Comparison of ENCODE assay signal across 8 cellular contexts in the genomic region with DNA sequence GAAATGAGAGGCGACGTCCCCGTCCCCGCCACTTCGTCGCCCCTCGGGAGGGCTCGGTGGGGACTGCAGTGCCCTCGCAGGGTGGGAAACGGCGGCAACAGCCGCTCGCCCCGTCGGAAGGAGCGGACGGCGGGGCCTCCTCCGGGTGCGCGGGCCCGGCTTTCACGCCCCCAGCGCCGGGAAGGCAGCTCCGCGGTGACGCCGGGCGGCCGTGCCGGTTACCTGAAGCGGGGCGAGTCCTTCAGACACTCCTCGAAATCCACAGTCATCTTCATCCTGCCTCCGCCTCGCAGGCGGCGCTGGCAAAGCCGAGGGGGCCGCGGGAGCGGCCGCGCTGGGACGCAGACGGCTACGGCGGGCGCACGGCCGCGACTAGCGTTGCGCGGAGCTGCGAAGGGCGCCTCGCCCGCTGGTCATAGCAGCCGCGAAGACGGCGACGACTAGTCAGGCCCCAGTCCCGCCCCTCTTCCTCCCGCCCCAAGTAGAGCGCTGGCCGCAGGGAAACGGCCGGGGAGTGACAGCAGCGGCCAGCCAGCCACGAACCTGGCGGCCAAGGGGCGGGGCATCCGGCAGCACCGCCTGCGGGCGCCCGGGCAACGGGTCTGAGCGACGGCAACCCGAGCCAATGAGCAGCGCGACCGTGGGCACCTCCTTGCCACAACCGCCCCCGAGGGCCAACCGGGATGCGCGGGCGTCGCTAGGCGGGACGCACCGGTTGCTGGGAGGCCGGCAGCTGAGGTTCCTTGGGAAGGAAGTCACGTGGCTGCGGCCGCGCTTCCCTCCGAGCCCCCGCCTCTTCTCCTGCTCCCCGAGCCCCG. TPM values are rescaled to one million over a fixed set of nuclear protein-coding genes. Genes with fewer than 3 reads are reported as not detected.
DNase-seq lines count a peak whose midpoint lies in the region; ATAC-seq lines count a peak whose summit lies in the region.

A gene with protein sequence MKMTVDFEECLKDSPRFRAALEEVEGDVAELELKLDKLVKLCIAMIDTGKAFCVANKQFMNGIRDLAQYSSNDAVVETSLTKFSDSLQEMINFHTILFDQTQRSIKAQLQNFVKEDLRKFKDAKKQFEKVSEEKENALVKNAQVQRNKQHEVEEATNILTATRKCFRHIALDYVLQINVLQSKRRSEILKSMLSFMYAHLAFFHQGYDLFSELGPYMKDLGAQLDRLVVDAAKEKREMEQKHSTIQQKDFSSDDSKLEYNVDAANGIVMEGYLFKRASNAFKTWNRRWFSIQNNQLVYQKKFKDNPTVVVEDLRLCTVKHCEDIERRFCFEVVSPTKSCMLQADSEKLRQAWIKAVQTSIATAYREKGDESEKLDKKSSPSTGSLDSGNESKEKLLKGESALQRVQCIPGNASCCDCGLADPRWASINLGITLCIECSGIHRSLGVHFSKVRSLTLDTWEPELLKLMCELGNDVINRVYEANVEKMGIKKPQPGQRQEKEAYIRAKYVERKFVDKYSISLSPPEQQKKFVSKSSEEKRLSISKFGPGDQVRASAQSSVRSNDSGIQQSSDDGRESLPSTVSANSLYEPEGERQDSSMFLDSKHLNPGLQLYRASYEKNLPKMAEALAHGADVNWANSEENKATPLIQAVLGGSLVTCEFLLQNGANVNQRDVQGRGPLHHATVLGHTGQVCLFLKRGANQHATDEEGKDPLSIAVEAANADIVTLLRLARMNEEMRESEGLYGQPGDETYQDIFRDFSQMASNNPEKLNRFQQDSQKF (minus strand): TSS at position 448 of the 818 bp plus-strand sequence. CDS start 173 bp downstream, at position 275.

- DNase-seq in COLO668 (lab: John Stamatoyannopoulos, UW; ENCODE audit: unreplicated experiment) (peak; percentile 98), HT1080 (ENCODE audit: low read depth) (peak; percentile 100), NOMO-1 treated with DMSO at 0.1 percent for 48 hours (lab: John Stamatoyannopoulos, UW; ENCODE audit: unreplicated experiment) (peak; percentile 100), memory B cell (ENCODE audit: low spot score in 2 of 2) (peak; percentile 99)
- peak; percentile 98 for DNase-seq in activated CD8-positive, alpha-beta memory T cell treated with anti-CD3 and anti-CD28 coated beads for 4 hours (ENCODE audit: low read depth in 2 of 2)
- peak; percentile 97 to 99 (median 99) for DNase-seq in effector memory CD8-positive, alpha-beta T cell
- peak; percentile 97 for DNase-seq in stimulated activated CD8-positive, alpha-beta memory T cell treated with anti-CD3 and anti-CD28 coated beads, Interleukin-12 subunit alpha, Interleukin-12 subunit beta, amount 100 ng/mL, for 24 hours (ENCODE audit: extremely low read depth)

- H3K9me3 Mint-ChIP-seq in effector memory CD8-positive, alpha-beta T cell, result no peaks in the 10 kb centered on the region
- H3K9me3 Mint-ChIP-seq in memory B cell, result no peaks in the 10 kb centered on the region

- H3K27me3 Mint-ChIP-seq in effector memory CD8-positive, alpha-beta T cell, result no peaks in the 10 kb centered on the region
- H3K27me3 Mint-ChIP-seq in memory B cell, result no peaks in the 10 kb centered on the region

- H3K4me3 Mint-ChIP-seq in effector memory CD8-positive, alpha-beta T cell, result peak within 1 kb of the TSS; percentile 96 to 98
- H3K4me3 Mint-ChIP-seq in memory B cell, result peak within 1 kb of the TSS; percentile 98

- peaks cover 33 to 36% of the 10 kb centered on the region in 2 donors for H3K4me1 Mint-ChIP-seq in effector memory CD8-positive, alpha-beta T cell (ENCODE audit: low read depth in 2 of 2)
- H3K4me1 Mint-ChIP-seq in memory B cell, result peaks cover 29% of the 10 kb centered on the region

- peak within 1 kb of the TSS; percentile 94 to 95 for H3K27ac Mint-ChIP-seq in effector memory CD8-positive, alpha-beta T cell
- H3K27ac Mint-ChIP-seq in memory B cell, result peak within 1 kb of the TSS; percentile 95

- ATAC-seq in GM21360 (IDR thresholded peaks at IDR 0.05; ENCODE audit: unreplicated experiment) (peak; percentile 83), memory B cell (ENCODE audit: low read depth) (peak; percentile 85)
- peak; percentile 88 for ATAC-seq in effector memory CD8-positive, alpha-beta T cell (replicated peaks)

- H3K36me3 Mint-ChIP-seq in effector memory CD8-positive, alpha-beta T cell (ENCODE audit: insufficient read depth), result peaks cover 28% of the 10 kb centered on the region
- no peaks in the 10 kb centered on the region for H3K36me3 Mint-ChIP-seq in memory B cell

RNA-seq across cellular contexts. Expression of the gene that starts here (rescaled TPM):
- total RNA-seq in HT1080 (2014; rRNA removed; shearing (Covaris generic)), result 36.5 and 47.5 TPM in 2 replicates
- polyA plus RNA-seq in HT1080 (2015; cell fraction: cytosol; rRNA removed), result 36.8 and 52.5 TPM in 2 replicates
- polyA plus RNA-seq in HT1080 (2015; cell fraction: nucleus; rRNA removed), result 75.1 and 75.3 TPM in 2 replicates

Comparison
In these comparisons a context has a peak if more than half of its experiments do, and no peak if none do; other contexts are left out.
1. Peak in every context shown above with its lines: DNase-seq and ATAC-seq.